Comparison of ENCODE assay signal across 22 cellular contexts in genomic region chr6:46299253-46299652, GRCh38.
DNase-seq lines count a peak whose midpoint lies in the region; ATAC-seq lines count a peak whose summit lies in the region.
"Had no signal": no experiment of that assay in that cellular context is flagged by ENCODE, and none has a peak within 500 bp of the region (broad histone marks: within the 10 kb centered on the region; RNA-seq: fewer than 3 reads in every experiment).

No MANE protein-coding gene starts in this region.

- DNase-seq in activated T-cell treated with anti-CD3 and anti-CD28 coated beads, Interleukin-2, amount 50 U/mL, for 72 hours = no peak
- no peak for DNase-seq in activated T-cell treated with anti-CD3 and anti-CD28 coated beads, Interleukin-2, amount 50 U/mL, for 48 hours
- no peak for DNase-seq in stimulated activated effector memory CD8-positive, alpha-beta T cell treated with anti-CD3 and anti-CD28 coated beads, Interleukin-12 subunit alpha, Interleukin-12 subunit beta, amount 100 ng/mL, for 72 hours (ENCODE audit: low spot score in 2 of 2)
- DNase-seq in amniotic stem cell (lab: John Stamatoyannopoulos, UW) (no peak), NCI-H187 treated with DMSO at 0.1 percent for 48 hours (lab: John Stamatoyannopoulos, UW) (no peak)
- no peak for DNase-seq in activated CD4-positive, CD25-positive, alpha-beta regulatory T cell treated with anti-CD3 and anti-CD28 coated beads, Interleukin-2, amount 50 U/mL, for 72 hours
- DNase-seq: 8988T; ACHN; AML-193; C1 segment of cervical spinal cord; Calu3; CD4-positive, alpha-beta memory T cell; COR-L47; DMS53; DMS79 treated with DMSO at 0.1 percent for 48 hours; GF-D8; H9 had no signal

- no peak overlapping the region for H3K27ac Mint-ChIP-seq in activated T-cell treated with anti-CD3 and anti-CD28 coated beads, Interleukin-2, amount 50 U/mL, for 72 hours
- no peak overlapping the region for H3K27ac Mint-ChIP-seq in activated T-helper 17 cell treated with anti-CD3 and anti-CD28 coated beads, Interleukin-2, amount 50 U/mL, for 72 hours
- no peak overlapping the region for H3K27ac Mint-ChIP-seq in stimulated activated effector memory CD8-positive, alpha-beta T cell treated with anti-CD3 and anti-CD28 coated beads, Interleukin-12 subunit alpha, Interleukin-12 subunit beta, amount 100 ng/mL, for 72 hours
- H3K27ac Mint-ChIP-seq: CD4-positive, alpha-beta memory T cell; GM23338; H9 had no signal

- ATAC-seq in activated T-cell treated with anti-CD3 and anti-CD28 coated beads, Interleukin-2, amount 50 U/mL, for 72 hours (replicated peaks in 1 of 2) = peak; percentile 43 to 94
- peak; percentile 62 for ATAC-seq in HG02884 (IDR thresholded peaks at IDR 0.05; ENCODE audit: unreplicated experiment)
- ATAC-seq in activated T-helper 17 cell treated with anti-CD3 and anti-CD28 coated beads, Interleukin-2, amount 50 U/mL, for 72 hours (replicated peaks) = peak; percentile 40
- peak; percentile 96 for ATAC-seq in stimulated activated effector memory CD8-positive, alpha-beta T cell treated with anti-CD3 and anti-CD28 coated beads, Interleukin-12 subunit alpha, Interleukin-12 subunit beta, amount 100 ng/mL, for 72 hours
- ATAC-seq: A549, GM23338, HCT116 had no signal

- H3K27me3 Mint-ChIP-seq in activated T-cell treated with anti-CD3 and anti-CD28 coated beads, Interleukin-2, amount 50 U/mL, for 72 hours (ENCODE audit: low read depth) = peaks cover 51% of the 10 kb centered on the region
- peaks cover 30% of the 10 kb centered on the region for H3K27me3 Mint-ChIP-seq in activated T-helper 17 cell treated with anti-CD3 and anti-CD28 coated beads, Interleukin-2, amount 50 U/mL, for 72 hours

- no peaks in the 10 kb centered on the region for H3K36me3 Mint-ChIP-seq in activated T-cell treated with anti-CD3 and anti-CD28 coated beads, Interleukin-2, amount 50 U/mL, for 72 hours (ENCODE audit: insufficient read depth in 2 of 2)
- no peaks in the 10 kb centered on the region for H3K36me3 Mint-ChIP-seq in activated T-helper 17 cell treated with anti-CD3 and anti-CD28 coated beads, Interleukin-2, amount 50 U/mL, for 72 hours (ENCODE audit: low read depth)
- no peaks in the 10 kb centered on the region for H3K36me3 Mint-ChIP-seq in stimulated activated effector memory CD8-positive, alpha-beta T cell treated with anti-CD3 and anti-CD28 coated beads, Interleukin-12 subunit alpha, Interleukin-12 subunit beta, amount 100 ng/mL, for 72 hours
- H3K36me3 Mint-ChIP-seq: CD4-positive, alpha-beta memory T cell had no signal

- peaks cover 0 to 6% of the 10 kb centered on the region in 2 donors for H3K9me3 Mint-ChIP-seq in activated T-cell treated with anti-CD3 and anti-CD28 coated beads, Interleukin-2, amount 50 U/mL, for 72 hours
- H3K9me3 Mint-ChIP-seq in activated T-helper 17 cell treated with anti-CD3 and anti-CD28 coated beads, Interleukin-2, amount 50 U/mL, for 72 hours = peaks cover 2% of the 10 kb centered on the region
- H3K9me3 Mint-ChIP-seq in stimulated activated effector memory CD8-positive, alpha-beta T cell treated with anti-CD3 and anti-CD28 coated beads, Interleukin-12 subunit alpha, Interleukin-12 subunit beta, amount 100 ng/mL, for 72 hours = peaks cover 3% of the 10 kb centered on the region
- H3K9me3 Mint-ChIP-seq: GM23338, H9 had no signal

- no peak overlapping the region for H3K4me3 Mint-ChIP-seq in activated T-cell treated with anti-CD3 and anti-CD28 coated beads, Interleukin-2, amount 50 U/mL, for 72 hours
- no peak overlapping the region for H3K4me3 Mint-ChIP-seq in activated T-helper 17 cell treated with anti-CD3 and anti-CD28 coated beads, Interleukin-2, amount 50 U/mL, for 72 hours
- no peak overlapping the region for H3K4me3 Mint-ChIP-seq in stimulated activated effector memory CD8-positive, alpha-beta T cell treated with anti-CD3 and anti-CD28 coated beads, Interleukin-12 subunit alpha, Interleukin-12 subunit beta, amount 100 ng/mL, for 72 hours
- H3K4me3 Mint-ChIP-seq: CD4-positive, alpha-beta memory T cell; GM23338; H9 had no signal

- H3K4me1 Mint-ChIP-seq in activated T-cell treated with anti-CD3 and anti-CD28 coated beads, Interleukin-2, amount 50 U/mL, for 72 hours (ENCODE audit: low read depth) = no peaks in the 10 kb centered on the region
- H3K4me1 Mint-ChIP-seq in activated T-helper 17 cell treated with anti-CD3 and anti-CD28 coated beads, Interleukin-2, amount 50 U/mL, for 72 hours = no peaks in the 10 kb centered on the region
- no peaks in the 10 kb centered on the region for H3K4me1 Mint-ChIP-seq in stimulated activated effector memory CD8-positive, alpha-beta T cell treated with anti-CD3 and anti-CD28 coated beads, Interleukin-12 subunit alpha, Interleukin-12 subunit beta, amount 100 ng/mL, for 72 hours
- H3K4me1 Mint-ChIP-seq: CD4-positive, alpha-beta memory T cell; H9 had no signal

Comparison
In these comparisons a context has a peak if more than half of its experiments do, and no peak if none do; other contexts are left out.
1. ATAC-seq: peak in every context shown above with its lines; median percentile 96 in stimulated activated effector memory CD8-positive, alpha-beta T cell treated with anti-CD3 and anti-CD28 coated beads, Interleukin-12 subunit alpha, Interleukin-12 subunit beta, amount 100 ng/mL, for 72 hours; 68 in activated T-cell treated with anti-CD3 and anti-CD28 coated beads, Interleukin-2, amount 50 U/mL, for 72 hours; 62 in HG02884; 40 in activated T-helper 17 cell treated with anti-CD3 and anti-CD28 coated beads, Interleukin-2, amount 50 U/mL, for 72 hours.